ENCODE assay signal across 19 cellular contexts in genomic region chr22:35212020-35212419, GRCh38. TPM values are rescaled to one million over a fixed set of nuclear protein-coding genes. Genes with fewer than 3 reads are reported as not detected.
DNase-seq lines count a peak whose midpoint lies in the region; ATAC-seq, FAIRE-seq and TF ChIP-seq lines count a peak whose summit lies in the region.
"Had no signal": no experiment of that assay in that cellular context is flagged by ENCODE, and none has a peak within 500 bp of the region (broad histone marks: within the 10 kb centered on the region; RNA-seq: fewer than 3 reads in every experiment).

No MANE protein-coding gene starts in this region.

- peak overlapping the region in 1 of 2 experiments; percentile 5; a peak in 1 of 4 replicates for H3K9ac ChIP-seq in K562 (ENCODE audit: insufficient read depth in 1 of 2, low read depth in 2 of 2, low read length in 2 of 2)

- TF ChIP-seq EP300 in K562 (IDR thresholded peaks at IDR 0.05; ENCODE audit: low read length), result peak; percentile 91

- TF ChIP-seq POLR2A in K562 (conservative IDR thresholded peaks at IDR 0.05) (no peak), GM12892 (IDR thresholded peaks at IDR 0.05; ENCODE audit: low read depth, low read length) (no peak)

- H3K27me3 ChIP-seq in K562 (ENCODE audit: control insufficient read depth in 2 of 2, insufficient read depth in 2 of 2, low read length in 2 of 2) (no peaks in the 10 kb centered on the region), kidney epithelial cell (ENCODE audit: control insufficient read depth, insufficient read depth, low read length) (no peaks in the 10 kb centered on the region)
- H3K27me3 ChIP-seq: colonic mucosa had no signal

- H3K4me1 ChIP-seq in K562 (replicated peaks in 1 of 2; ENCODE audit: control insufficient read depth in 2 of 2, insufficient read depth in 2 of 2, low read length in 2 of 2), result peaks cover 20 to 52% of the 10 kb centered on the region in 2 experiments
- H3K4me1 ChIP-seq: Caco-2, colonic mucosa, esophagus muscularis mucosa had no signal

- peak; percentile 12 for DNase-seq in ACHN
- DNase-seq in HUDEP-2 (lab: John Stamatoyannopoulos, UW; ENCODE audit: unreplicated experiment in 76 of 76), result peak in 74 of 76 experiments; percentile 43 to 94 (median 81)
- DNase-seq in K562 (ENCODE audit: extremely low read depth in 1 of 4, low spot score in 3 of 4), result peak; percentile 41 to 90 (median 64)
- DNase-seq in kidney epithelial cell (ENCODE audit: low read depth), result peak; percentile 44
- DNase-seq in GM12892 (ENCODE audit: insufficient read length), result no peak
- DNase-seq in SW480 (ENCODE audit: low spot score), result no peak
- DNase-seq: activated CD4-positive, alpha-beta T cell treated with anti-CD3 and anti-CD28 coated beads for 4 hours; activated naive CD8-positive, alpha-beta T cell treated with anti-CD3 and anti-CD28 coated beads, Interleukin-2, amount 10 ng/mL, durations not matched to agents 7 days and 5 days; activated T-cell treated with anti-CD3 and anti-CD28 coated beads for 4 hours; Caco-2; colonic mucosa; H9; NCI-H1694 treated with DMSO at 0.1 percent for 48 hours; NCI-H526 treated with DMSO at 0.1 percent for 48 hours; RPMI8226 had no signal

- POLR2A ChIA-PET in K562 (lab: Yijun Ruan, JAX), result interaction anchor here (0.6 to 2.0 kb wide), 3 partner anchors 14 to 77 kb away, joined by 3 to 7 read pairs (median 5); no protein-coding TSS in a partner anchor

- 4% methylated on average over 3 of the region's 3 CpGs for WGBS in K562 (ENCODE audit: insufficient coverage, low coverage, missing lambda C conversion rate)

- H3K4me3 ChIP-seq in K562 (no peak overlapping the region), kidney epithelial cell (ENCODE audit: low read depth, low read length) (no peak overlapping the region)
- H3K4me3 ChIP-seq: colonic mucosa, esophagus muscularis mucosa, skin epidermis had no signal

- FAIRE-seq in K562 (lab: Jason Lieb, UNC) (peak; percentile 97), GM12892 (lab: Jason Lieb, UNC) (no peak)

- CTCF ChIA-PET in K562 (lab: Yijun Ruan, JAX; ENCODE audit: low intra/inter-chr PET ratio), result no interaction called here

- ATAC-seq in K562, result peak; percentile 87
- no peak for ATAC-seq in GM18511 (IDR thresholded peaks at IDR 0.05; ENCODE audit: unreplicated experiment)
- no peak for ATAC-seq in HG02610 (IDR thresholded peaks at IDR 0.05; ENCODE audit: unreplicated experiment)

- H3K9me3 ChIP-seq in K562 (replicated peaks; ENCODE audit: control insufficient read depth, insufficient read depth, low read depth, low read length), result no peaks in the 10 kb centered on the region; the same call in 1 of the 2 replicates
- H3K9me3 ChIP-seq: Caco-2, colonic mucosa, esophagus muscularis mucosa had no signal

- H3K27ac ChIP-seq in K562 (ENCODE audit: extremely low read depth, low read depth, low read length), result peak overlapping the region; percentile 52; the same call in 1 of the 3 replicates
- H3K27ac ChIP-seq: colonic mucosa, esophagus muscularis mucosa, skin epidermis had no signal

- BruUV-seq in K562 (replicated peaks; lab: Mats Ljungman, UMichigan), result no TSS peak

- no peak for TF ChIP-seq RAD21 in K562 (CRISPR knock-in tag; conservative IDR thresholded peaks at IDR 0.05 in 1 of 2, IDR thresholded peaks at IDR 0.05 in 1 of 2)

- H3K36me3 ChIP-seq in K562 (ENCODE audit: control insufficient read depth, insufficient read depth, low read length), result peaks cover 69% of the 10 kb centered on the region
- H3K36me3 ChIP-seq in kidney epithelial cell (ENCODE audit: control insufficient read depth, insufficient read depth, low read length), result no peaks in the 10 kb centered on the region
- H3K36me3 ChIP-seq: colonic mucosa, esophagus muscularis mucosa had no signal

- peaks cover 37% of the 10 kb centered on the region for H3K79me2 ChIP-seq in K562 (ENCODE audit: control insufficient read depth, insufficient read depth, low read length)

- no peak for TF ChIP-seq CTCF in K562 (IDR thresholded peaks at IDR 0.05 in 2 of 3, conservative IDR thresholded peaks at IDR 0.05 in 1 of 3; ENCODE audit: insufficient read depth in 2 of 3, low read depth in 1 of 3, low read length in 3 of 3)
- no peak for TF ChIP-seq CTCF in kidney epithelial cell (IDR thresholded peaks at IDR 0.05; ENCODE audit: insufficient read depth, low read length, poor library complexity, severe bottlenecking)

- intact Hi-C loops in K562 (cut with micrococcal nuclease), result no loop called here

- H2AFZ ChIP-seq in K562 (ENCODE audit: low read depth, low read length), result no peak overlapping the region

- peaks cover 5% of the 10 kb centered on the region; the same call in 1 of the 2 replicates for H4K20me1 ChIP-seq in K562 (replicated peaks; ENCODE audit: control insufficient read depth, insufficient read depth, low read length)

- H3K9me1 ChIP-seq in K562 (ENCODE audit: control insufficient read depth, insufficient read depth, low read length), result peaks cover 3% of the 10 kb centered on the region

- in situ Hi-C loops in ACHN (cut with HindIII; ENCODE audit: low pct_ligation_motif_present, low pct_unique_long_range_greater_than_20kb, low sequenced_read_pairs), result no loop called here
- in situ Hi-C loops in K562 (cut with MboI), result no loop called here

- peak overlapping the region; percentile 65 for H3K4me2 ChIP-seq in K562 (ENCODE audit: insufficient read depth, low read length)

TF ChIP-seq in K562, 482 proteins besides CTCF, POLR2A, EP300 and RAD21 (continues in another document):
- TF ChIP-seq RBM17 (IDR thresholded peaks at IDR 0.05; ENCODE audit: borderline replicate concordance, low read depth, low read length) (no peak), ARID3B (CRISPR knock-in tag; IDR thresholded peaks at IDR 0.05; ENCODE audit: borderline replicate concordance) (no peak), SRF (CRISPR knock-in tag; IDR thresholded peaks at IDR 0.05) (no peak), CAMTA2 (CRISPR knock-in tag; conservative IDR thresholded peaks at IDR 0.05) (no peak), ZFPM2 (CRISPR knock-in tag; IDR thresholded peaks at IDR 0.05) (no peak), JUND (IDR thresholded peaks at IDR 0.05; ENCODE audit: borderline replicate concordance, low read depth, low read length) (peak; percentile 93), JUND (tag; IDR thresholded peaks at IDR 0.05; ENCODE audit: borderline replicate concordance, low read depth, low read length) (peak; percentile 88; the same call in 2 of the 3 replicates), ELF2 (CRISPR knock-in tag; IDR thresholded peaks at IDR 0.05) (no peak), ZNF41 (CRISPR knock-in tag; conservative IDR thresholded peaks at IDR 0.05) (no peak)

RNA-seq across cellular contexts. Expression of gene HMGXB4, which starts 45.3 kb away (rescaled TPM):
- 51.0 and 108 TPM in 2 replicates for total RNA-seq in K562 (2011; cell fraction: chromatin; rRNA removed; ENCODE audit: low replicate concordance)
- 41.6 and 44.2 TPM in 2 replicates for total RNA-seq in K562 (2011; cell fraction: nucleolus; rRNA removed)
- total RNA-seq in K562 (2011; cell fraction: nucleoplasm; rRNA removed), result 60.4 and 65.7 TPM in 2 replicates
- 9.9 and 10.0 TPM in 2 replicates for total RNA-seq in K562 (2014; rRNA removed)
- 19.0 and 21.9 TPM in 2 replicates for total RNA-seq in K562 (2014; rRNA removed; fragmentation: Illumina TruSeq; extraction: Trizol)
- 17.5 and 20.8 TPM in 2 replicates for total RNA-seq in K562 (2015; rRNA removed; fragmentation: Illumina TruSeq; extraction: Trizol)
- 18.0 and 18.4 TPM in 2 replicates for total RNA-seq in K562 (2021)
- polyA plus RNA-seq in K562 (2011; rRNA removed), result 24.8 and 25.3 TPM in 2 replicates
- polyA plus RNA-seq in K562 (2011; cell fraction: cytosol; rRNA removed), result 8.3 and 13.5 TPM in 2 replicates
- polyA plus RNA-seq in K562 (2011; cell fraction: nucleus; rRNA removed), result 16.9 and 22.4 TPM in 2 replicates
- 13.6 and 17.4 TPM in 2 replicates for polyA plus RNA-seq in K562 (2012)
- polyA plus RNA-seq in K562 (2014; fragmentation: Illumina TruSeq; extraction: Trizol), result 23.7 and 26.6 TPM in 2 replicates
- polyA plus RNA-seq in K562 (2014; fragmentation: Nextera tagmentation; extraction: Ambion mirVana), result 10 to 100 TPM; 27.7 to 31.4 TPM
- 19.2 and 25.0 TPM in 2 replicates for polyA plus RNA-seq in K562 (2014; rRNA removed)
- polyA minus RNA-seq in K562 (2011; rRNA and poly(A)+ RNA removed), result 42.8 and 55.6 TPM in 2 replicates
- polyA minus RNA-seq in K562 (2011; cell fraction: cytosol; rRNA and poly(A)+ RNA removed), result 11.3 and 12.0 TPM in 2 replicates
- 31.5 and 49.1 TPM in 2 replicates for polyA minus RNA-seq in K562 (2011; cell fraction: nucleus; rRNA and poly(A)+ RNA removed)
- 23.4 and 27.7 TPM in 2 replicates for total RNA-seq in kidney epithelial cell
- polyA plus RNA-seq in GM12892 (2012; ENCODE audit: missing spikeins), result 22.1 TPM

Comparison
In these comparisons a context has a peak if more than half of its experiments do, and no peak if none do; other contexts are left out.
1. DNase-seq: peak in ACHN (single experiment), HUDEP-2 (74 of 76), K562 (4 of 4) and kidney epithelial cell (single experiment); none in GM12892 (single experiment) and SW480 (single experiment).